Comparison of ENCODE assay signal across 8 cellular contexts in the genomic region with DNA sequence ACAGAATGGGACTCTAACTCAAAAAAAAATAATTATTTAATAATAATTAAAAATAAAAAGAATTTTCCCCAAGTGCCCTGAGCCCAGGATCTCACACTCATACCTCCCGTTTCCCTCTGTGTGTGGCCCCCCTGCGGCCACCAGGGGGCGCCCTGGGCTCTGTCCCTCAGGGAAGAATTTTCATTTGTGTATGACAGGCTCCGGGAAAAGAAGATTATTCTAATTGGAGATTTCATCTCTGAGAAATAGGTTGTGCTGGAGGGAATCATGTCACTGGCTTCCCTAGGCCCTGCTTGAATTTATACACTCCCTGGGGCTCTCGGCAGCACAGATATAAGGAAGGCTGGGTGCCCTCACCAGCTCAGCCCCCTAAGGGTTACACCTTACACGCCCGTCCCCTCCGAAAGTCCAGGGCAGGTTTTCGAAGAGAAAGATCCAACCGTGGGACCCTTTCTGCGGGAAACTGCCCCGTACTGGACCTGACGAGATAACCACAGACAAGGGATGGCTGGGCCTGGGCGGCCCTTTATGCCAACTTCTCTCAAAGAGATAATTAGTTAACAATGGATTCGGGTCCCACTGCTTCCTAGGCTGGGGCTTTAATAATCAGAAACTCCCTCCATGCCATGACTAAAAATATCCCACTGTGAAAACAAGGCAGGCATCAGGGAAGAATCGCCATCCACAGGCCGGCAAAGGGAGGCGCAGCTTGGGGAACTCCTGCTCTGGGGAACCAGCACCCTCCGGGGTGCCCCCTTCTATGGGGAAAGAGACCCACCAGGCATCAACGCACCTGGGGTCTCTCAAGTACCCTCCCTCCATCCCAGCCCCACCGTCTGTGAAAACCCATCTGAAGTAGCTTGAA.
DNase-seq lines count a peak whose midpoint lies in the region; ATAC-seq and TF ChIP-seq lines count a peak whose summit lies in the region.

No MANE protein-coding gene starts in this region.

- H2AFZ ChIP-seq in KMS-11 (ENCODE audit: low read depth): no peak overlapping the region

- no peak overlapping the region for H3K27ac ChIP-seq in KMS-11
- no peak overlapping the region for H3K27ac ChIP-seq in RWPE2 (ENCODE audit: poor library complexity, severe bottlenecking)
- H3K27ac ChIP-seq in stomach smooth muscle (ENCODE audit: low read length): peak overlapping the region; percentile 60

- DNase-seq in DMS79 (lab: John Stamatoyannopoulos, UW) (peak; percentile 26), RWPE2 (ENCODE audit: low spot score) (no peak), fibroblast of villous mesenchyme (ENCODE audit: low read depth) (peak; percentile 71), nucleus accumbens (lab: John Stamatoyannopoulos, UW) (peak in 50 of 56 donors; percentile 8 to 92 (median 56))
- DNase-seq in activated T-helper 9 cell treated with anti-CD3 and anti-CD28 coated beads, Interleukin-2, amount 50 U/mL, for 16 hours (ENCODE audit: low read depth): peak; percentile 66

- peak; percentile 75; the same call in 1 of the 2 replicates for TF ChIP-seq CTCF in KMS-11 (conservative IDR thresholded peaks at IDR 0.05; ENCODE audit: low read depth, low read length)
- peak; percentile 93 for TF ChIP-seq CTCF in RWPE2 (IDR thresholded peaks at IDR 0.05; ENCODE audit: poor library complexity, severe bottlenecking)
- TF ChIP-seq CTCF in fibroblast of villous mesenchyme (IDR thresholded peaks at IDR 0.05; ENCODE audit: insufficient read depth, low read depth, low read length): peak; percentile 98

- H3K9me3 ChIP-seq in RWPE2 (ENCODE audit: severe bottlenecking) (no peaks in the 10 kb centered on the region), stomach smooth muscle (ENCODE audit: control insufficient read depth in 2 of 2, low read length in 2 of 2) (no peaks in the 10 kb centered on the region)

- H3K4me1 ChIP-seq in KMS-11 (ENCODE audit: low read depth, poor library complexity, severe bottlenecking) (no peaks in the 10 kb centered on the region), RWPE2 (ENCODE audit: insufficient read depth, poor library complexity, severe bottlenecking) (no peaks in the 10 kb centered on the region), stomach smooth muscle (ENCODE audit: control insufficient read depth, insufficient read depth, low read length) (peaks cover 9% of the 10 kb centered on the region)

- ATAC-seq in RWPE2 (ENCODE audit: low read depth): peak; percentile 75
- no peak for ATAC-seq in GM18867 (IDR thresholded peaks at IDR 0.05; ENCODE audit: unreplicated experiment)

- no peaks in the 10 kb centered on the region for H3K79me2 ChIP-seq in KMS-11 (ENCODE audit: insufficient read depth, low read depth)

- no peaks in the 10 kb centered on the region for H4K20me1 ChIP-seq in KMS-11 (ENCODE audit: insufficient read depth)

- H3K9ac ChIP-seq in KMS-11 (no peak overlapping the region), stomach smooth muscle (ENCODE audit: low read length in 2 of 2) (peak overlapping the region; percentile 65 to 66)

- no peak overlapping the region for H3K4me3 ChIP-seq in KMS-11 (IDR thresholded peaks at IDR 0.05; ENCODE audit: insufficient read depth, low read depth, low read length)
- no peak overlapping the region for H3K4me3 ChIP-seq in RWPE2 (ENCODE audit: severe bottlenecking)
- H3K4me3 ChIP-seq in fibroblast of villous mesenchyme (ENCODE audit: low read depth, low read length): no peak overlapping the region
- H3K4me3 ChIP-seq in stomach smooth muscle (ENCODE audit: low read length in 2 of 2): peak overlapping the region; percentile 44 to 70

- H3K27me3 ChIP-seq in KMS-11 (ENCODE audit: insufficient read depth, low read depth) (no peaks in the 10 kb centered on the region), RWPE2 (ENCODE audit: insufficient read depth, poor library complexity, severe bottlenecking) (no peaks in the 10 kb centered on the region), stomach smooth muscle (ENCODE audit: control insufficient read depth in 1 of 2, insufficient read depth in 2 of 2, low read length in 2 of 2) (no peaks in the 10 kb centered on the region)

- no peak overlapping the region for H3K4me2 ChIP-seq in KMS-11

- no peaks in the 10 kb centered on the region for H3K36me3 ChIP-seq in KMS-11 (ENCODE audit: insufficient read depth)
- H3K36me3 ChIP-seq in RWPE2 (ENCODE audit: low read depth): no peaks in the 10 kb centered on the region
- H3K36me3 ChIP-seq in stomach smooth muscle (ENCODE audit: control insufficient read depth in 2 of 2, insufficient read depth in 2 of 2, low read length in 2 of 2): peaks cover 0 to 3% of the 10 kb centered on the region in 2 donors

Comparison
In these comparisons a context has a peak if more than half of its experiments do, and no peak if none do; other contexts are left out.
1. H3K4me3 ChIP-seq: peak in stomach smooth muscle (2 of 2); none in KMS-11 (single experiment), RWPE2 (single experiment) and fibroblast of villous mesenchyme (single experiment).
2. Peak in every context shown above with its lines, with median percentiles within 50 percentile points of each other: CTCF ChIP-seq.